ENCODE assay signal across 4 cellular contexts in genomic region chr5:135093483-135093882, GRCh38. TPM values are rescaled to one million over a fixed set of nuclear protein-coding genes. Genes with fewer than 3 reads are reported as not detected.
"Had no signal": no experiment of that assay in that cellular context is flagged by ENCODE, and none has a peak within 500 bp of the region (broad histone marks: within the 10 kb centered on the region; RNA-seq: fewer than 3 reads in every experiment).

No MANE protein-coding gene starts in this region.

RNA-seq across cellular contexts. Expression of gene PITX1, which starts 59.5 kb away (rescaled TPM):
- total RNA-seq: activated B cell treated with CpG ODN at 0.5 μM for 24 hours; activated CD4-positive, alpha-beta T cell treated with anti-CD3 and anti-CD28 coated beads, Interleukin-2, amount 10 ng/mL, durations not matched to agents 7 days and 5 days; activated CD8-positive, alpha-beta T cell treated with anti-CD3 and anti-CD28 coated beads, Interleukin-2, amount 10 ng/mL, durations not matched to agents 7 days and 5 days; T-helper 17 cell had no signal
